Comparison of ENCODE assay signal across 21 cellular contexts in genomic region chr20:52084727-52085126, GRCh38.
DNase-seq lines count a peak whose midpoint lies in the region; ATAC-seq, FAIRE-seq and TF ChIP-seq lines count a peak whose summit lies in the region.
"Had no signal": no experiment of that assay in that cellular context is flagged by ENCODE, and none has a peak within 500 bp of the region (broad histone marks: within the 10 kb centered on the region; RNA-seq: fewer than 3 reads in every experiment).

No MANE protein-coding gene starts in this region.

- H3K4me1 ChIP-seq in upper lobe of left lung = no peaks in the 10 kb centered on the region
- no peaks in the 10 kb centered on the region for H3K4me1 ChIP-seq in mesenchymal stem cell (ENCODE audit: control insufficient read depth, insufficient read depth, low read depth, low read length)

- no peak overlapping the region for H2BK5ac ChIP-seq in mesenchymal stem cell (ENCODE audit: low read depth, low read length, poor library complexity, severe bottlenecking)

- H3K27me3 ChIP-seq in upper lobe of left lung = no peaks in the 10 kb centered on the region
- H3K27me3 ChIP-seq in mesenchymal stem cell (ENCODE audit: control insufficient read depth in 1 of 2, insufficient read depth in 1 of 2, low read length in 2 of 2) = no peaks in the 10 kb centered on the region
- H3K27me3 ChIP-seq: BLaER1 had no signal

- DNase-seq in HTR-8/SVneo (ENCODE audit: insufficient read length, low spot score) (no peak), islet precursor cell (peak; percentile 51), upper lobe of left lung (peak in 1 of 2 donors; percentile 82), mesenchymal stem cell (no peak)
- DNase-seq: Caco-2; CD4-positive, CD25-positive, alpha-beta regulatory T cell; CD8-positive, alpha-beta T cell; DMS153; DND-41; GM23248; H7; HCEC 1CT had no signal

- H3K9ac ChIP-seq in mesenchymal stem cell (ENCODE audit: low read length) = no peak overlapping the region
- H3K9ac ChIP-seq: BLaER1, GM23248 had no signal

- no peak for TF ChIP-seq POLR2A in upper lobe of left lung (IDR thresholded peaks at IDR 0.05)

- H3K36me3 ChIP-seq in upper lobe of left lung (peaks cover 0 to 14% (median 9%) of the 10 kb centered on the region in 4 donors), mesenchymal stem cell (ENCODE audit: control insufficient read depth in 1 of 2, insufficient read depth in 2 of 2, low read depth in 1 of 2, low read length in 2 of 2) (peaks cover 28 to 32% of the 10 kb centered on the region in 2 experiments)

- H3K4me2 ChIP-seq in mesenchymal stem cell (ENCODE audit: low read length, poor library complexity, severe bottlenecking) = no peak overlapping the region
- H3K4me2 ChIP-seq: BLaER1 had no signal

- no peak overlapping the region for H2AK5ac ChIP-seq in mesenchymal stem cell (ENCODE audit: low read length, severe bottlenecking)

- H3K14ac ChIP-seq in mesenchymal stem cell (ENCODE audit: low read length in 2 of 2) = no peak overlapping the region

- no peak overlapping the region for H2BK12ac ChIP-seq in mesenchymal stem cell (ENCODE audit: low read length in 2 of 2)

- H3K18ac ChIP-seq in mesenchymal stem cell (ENCODE audit: low read depth in 1 of 2, low read length in 2 of 2) = no peak overlapping the region

- H2BK15ac ChIP-seq in mesenchymal stem cell (ENCODE audit: low read depth, poor library complexity, severe bottlenecking) = no peak overlapping the region

- H3K4me3 ChIP-seq in upper lobe of left lung (no peak overlapping the region), mesenchymal stem cell (ENCODE audit: insufficient read depth in 1 of 2, low read depth in 1 of 2, low read length in 2 of 2) (no peak overlapping the region)
- H3K4me3 ChIP-seq: BLaER1, GM23248 had no signal

- no peak overlapping the region for H4K8ac ChIP-seq in mesenchymal stem cell (ENCODE audit: low read length)

- FAIRE-seq in HTR-8/SVneo (lab: Jason Lieb, UNC) = peak; percentile 77
- FAIRE-seq: A204.1, G401.6, GM12892, H1 had no signal

- no peak overlapping the region for H4K91ac ChIP-seq in mesenchymal stem cell (ENCODE audit: low read length)

- H3K4ac ChIP-seq in mesenchymal stem cell (ENCODE audit: low read depth in 1 of 2, low read length in 2 of 2) = no peak overlapping the region

- H3K9me3 ChIP-seq in upper lobe of left lung (peaks cover 4 to 16% (median 9%) of the 10 kb centered on the region in 4 donors), mesenchymal stem cell (ENCODE audit: control insufficient read depth, low read length) (peaks cover 26% of the 10 kb centered on the region)

- 97 to 99% methylated on average over 20 to 25 of the region's 28 CpGs for WGBS in upper lobe of left lung, 2 donors
- WGBS in mesenchymal stem cell = 98% methylated on average over 28 of the region's 28 CpGs

- no peak overlapping the region for H2AFZ ChIP-seq in mesenchymal stem cell (ENCODE audit: low read depth, low read length)
- H2AFZ ChIP-seq: GM23248 had no signal

- ATAC-seq in upper lobe of left lung (ENCODE audit: low FRiP score in 2 of 2) (peak; percentile 17 to 23), GM18873 (IDR thresholded peaks at IDR 0.05; ENCODE audit: low FRiP score, unreplicated experiment) (no peak), GM21515 (IDR thresholded peaks at IDR 0.05; ENCODE audit: unreplicated experiment) (no peak)
- ATAC-seq: CD8-positive, alpha-beta T cell had no signal

- H3K27ac ChIP-seq in upper lobe of left lung (no peak overlapping the region), mesenchymal stem cell (ENCODE audit: low read length, poor library complexity, severe bottlenecking) (no peak overlapping the region)
- H3K27ac ChIP-seq: 22Rv1, BLaER1, C4-2B, GM23248 had no signal

- peaks cover 26% of the 10 kb centered on the region for H3K79me1 ChIP-seq in mesenchymal stem cell (replicated peaks; ENCODE audit: low read length, poor library complexity, severe bottlenecking)

- no peak for TF ChIP-seq EP300 in upper lobe of left lung (IDR thresholded peaks at IDR 0.05)

- no peak for TF ChIP-seq CTCF in upper lobe of left lung (IDR thresholded peaks at IDR 0.05)

- no peak overlapping the region for H3K23ac ChIP-seq in mesenchymal stem cell (ENCODE audit: low read length in 2 of 2)

- no peak overlapping the region for H2BK120ac ChIP-seq in mesenchymal stem cell (ENCODE audit: low read depth, low read length)

Comparison
In these comparisons a context has a peak if more than half of its experiments do, and no peak if none do; other contexts are left out.
1. ATAC-seq: peak in upper lobe of left lung (2 of 2); none in GM18873 (single experiment) and GM21515 (single experiment).